1 cellular context compared by ENCODE assay signal in the genomic region with DNA sequence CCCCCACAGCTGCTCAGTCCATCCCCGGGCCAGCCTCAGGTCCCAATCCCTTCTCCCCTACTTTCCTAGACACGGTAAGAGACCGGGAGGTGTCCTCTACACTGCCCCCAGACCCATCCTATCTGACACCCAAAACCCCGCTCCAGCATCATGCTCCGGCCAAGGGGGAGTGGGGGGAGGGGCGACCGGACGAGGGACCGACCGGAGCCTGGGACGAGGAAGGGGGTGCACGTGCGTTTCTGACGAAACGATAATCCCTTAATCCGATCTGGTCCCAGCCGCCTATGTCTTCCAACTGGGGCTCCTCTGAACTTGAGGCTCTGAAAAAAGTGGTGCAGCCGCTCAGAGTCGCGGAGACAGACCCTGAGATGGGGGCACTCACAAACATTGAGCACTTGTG.
TF ChIP-seq lines count a peak whose summit lies in the region.

No MANE protein-coding gene starts in this region.

TF ChIP-seq in SK-N-SH, 30 proteins besides CTCF, POLR2A, EP300 and RAD21 (continued from another document):
- TF ChIP-seq, protein P1, sequence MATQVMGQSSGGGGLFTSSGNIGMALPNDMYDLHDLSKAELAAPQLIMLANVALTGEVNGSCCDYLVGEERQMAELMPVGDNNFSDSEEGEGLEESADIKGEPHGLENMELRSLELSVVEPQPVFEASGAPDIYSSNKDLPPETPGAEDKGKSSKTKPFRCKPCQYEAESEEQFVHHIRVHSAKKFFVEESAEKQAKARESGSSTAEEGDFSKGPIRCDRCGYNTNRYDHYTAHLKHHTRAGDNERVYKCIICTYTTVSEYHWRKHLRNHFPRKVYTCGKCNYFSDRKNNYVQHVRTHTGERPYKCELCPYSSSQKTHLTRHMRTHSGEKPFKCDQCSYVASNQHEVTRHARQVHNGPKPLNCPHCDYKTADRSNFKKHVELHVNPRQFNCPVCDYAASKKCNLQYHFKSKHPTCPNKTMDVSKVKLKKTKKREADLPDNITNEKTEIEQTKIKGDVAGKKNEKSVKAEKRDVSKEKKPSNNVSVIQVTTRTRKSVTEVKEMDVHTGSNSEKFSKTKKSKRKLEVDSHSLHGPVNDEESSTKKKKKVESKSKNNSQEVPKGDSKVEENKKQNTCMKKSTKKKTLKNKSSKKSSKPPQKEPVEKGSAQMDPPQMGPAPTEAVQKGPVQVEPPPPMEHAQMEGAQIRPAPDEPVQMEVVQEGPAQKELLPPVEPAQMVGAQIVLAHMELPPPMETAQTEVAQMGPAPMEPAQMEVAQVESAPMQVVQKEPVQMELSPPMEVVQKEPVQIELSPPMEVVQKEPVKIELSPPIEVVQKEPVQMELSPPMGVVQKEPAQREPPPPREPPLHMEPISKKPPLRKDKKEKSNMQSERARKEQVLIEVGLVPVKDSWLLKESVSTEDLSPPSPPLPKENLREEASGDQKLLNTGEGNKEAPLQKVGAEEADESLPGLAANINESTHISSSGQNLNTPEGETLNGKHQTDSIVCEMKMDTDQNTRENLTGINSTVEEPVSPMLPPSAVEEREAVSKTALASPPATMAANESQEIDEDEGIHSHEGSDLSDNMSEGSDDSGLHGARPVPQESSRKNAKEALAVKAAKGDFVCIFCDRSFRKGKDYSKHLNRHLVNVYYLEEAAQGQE (IDR thresholded peaks at IDR 0.05; ENCODE audit: low read depth, low read length) = no peak
- TF ChIP-seq, protein P2, sequence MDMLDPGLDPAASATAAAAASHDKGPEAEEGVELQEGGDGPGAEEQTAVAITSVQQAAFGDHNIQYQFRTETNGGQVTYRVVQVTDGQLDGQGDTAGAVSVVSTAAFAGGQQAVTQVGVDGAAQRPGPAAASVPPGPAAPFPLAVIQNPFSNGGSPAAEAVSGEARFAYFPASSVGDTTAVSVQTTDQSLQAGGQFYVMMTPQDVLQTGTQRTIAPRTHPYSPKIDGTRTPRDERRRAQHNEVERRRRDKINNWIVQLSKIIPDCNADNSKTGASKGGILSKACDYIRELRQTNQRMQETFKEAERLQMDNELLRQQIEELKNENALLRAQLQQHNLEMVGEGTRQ (IDR thresholded peaks at IDR 0.05; ENCODE audit: borderline replicate concordance, low read depth, low read length) = no peak
- TF ChIP-seq, protein P3, sequence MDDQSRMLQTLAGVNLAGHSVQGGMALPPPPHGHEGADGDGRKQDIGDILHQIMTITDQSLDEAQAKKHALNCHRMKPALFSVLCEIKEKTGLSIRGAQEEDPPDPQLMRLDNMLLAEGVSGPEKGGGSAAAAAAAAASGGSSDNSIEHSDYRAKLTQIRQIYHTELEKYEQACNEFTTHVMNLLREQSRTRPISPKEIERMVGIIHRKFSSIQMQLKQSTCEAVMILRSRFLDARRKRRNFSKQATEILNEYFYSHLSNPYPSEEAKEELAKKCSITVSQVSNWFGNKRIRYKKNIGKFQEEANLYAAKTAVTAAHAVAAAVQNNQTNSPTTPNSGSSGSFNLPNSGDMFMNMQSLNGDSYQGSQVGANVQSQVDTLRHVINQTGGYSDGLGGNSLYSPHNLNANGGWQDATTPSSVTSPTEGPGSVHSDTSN (IDR thresholded peaks at IDR 0.05) = no peak
- TF ChIP-seq EZH2phosphoT487 (IDR thresholded peaks at IDR 0.05; ENCODE audit: borderline replicate concordance, low read depth) (no peak), SIN3A (IDR thresholded peaks at IDR 0.05; ENCODE audit: borderline replicate concordance, low read depth, low read length) (no peak), GATA2 (CRISPR knock-in tag; IDR thresholded peaks at IDR 0.05) (no peak), JUND (IDR thresholded peaks at IDR 0.05) (no peak)
